11 cellular contexts compared by ENCODE assay signal in the genomic region with DNA sequence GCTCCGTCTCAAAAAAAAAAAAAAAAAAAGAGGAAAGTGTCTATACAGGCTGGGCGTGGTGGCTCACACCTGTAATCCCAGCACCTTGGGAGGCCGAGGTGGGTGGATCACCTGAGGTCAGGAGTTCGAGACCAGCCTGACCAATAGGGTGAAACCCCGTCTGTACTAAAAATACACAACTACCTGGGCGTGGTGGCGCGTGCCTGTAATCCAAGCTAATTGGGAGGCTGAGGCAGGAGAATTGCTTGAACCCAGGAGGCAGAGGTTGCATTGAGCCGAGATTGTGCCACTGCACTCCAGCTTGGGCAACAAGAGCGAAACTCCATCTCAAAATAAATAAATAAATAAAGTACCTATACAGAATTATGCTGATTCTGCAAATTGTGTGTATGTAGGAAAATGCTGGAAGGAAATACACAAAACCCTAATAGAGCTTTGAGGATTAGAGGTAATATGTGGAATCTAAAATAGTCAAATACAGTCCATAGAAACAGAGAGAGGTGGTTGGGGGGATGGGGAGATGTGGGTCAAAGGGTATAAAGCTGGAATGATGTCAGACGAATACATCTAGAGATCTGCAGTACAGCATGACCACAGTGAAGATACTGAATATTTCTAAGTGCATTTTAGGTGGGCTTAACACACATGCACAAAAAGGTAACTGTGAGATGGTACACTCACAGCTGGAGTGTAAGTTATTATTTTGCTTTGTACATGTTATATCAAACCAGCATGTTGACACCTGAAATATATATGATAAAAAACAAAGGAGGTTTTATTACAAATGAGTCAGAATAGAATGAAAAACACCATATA.
DNase-seq lines count a peak whose midpoint lies in the region; ATAC-seq and TF ChIP-seq lines count a peak whose summit lies in the region.
"Had no signal": no experiment of that assay in that cellular context is flagged by ENCODE, and none has a peak within 500 bp of the region (broad histone marks: within the 10 kb centered on the region; RNA-seq: fewer than 3 reads in every experiment).

No MANE protein-coding gene starts in this region.

- peaks cover 64 to 93% (median 86%) of the 10 kb centered on the region in 3 donors for H3K4me1 Mint-ChIP-seq in CD8-positive, alpha-beta memory T cell

- H3K27me3 ChIP-seq in CD8-positive, alpha-beta memory T cell (ENCODE audit: insufficient read depth, low read length, poor library complexity, severe bottlenecking): no peaks in the 10 kb centered on the region
- H3K27me3 ChIP-seq in MG63: no peaks in the 10 kb centered on the region
- no peaks in the 10 kb centered on the region for H3K27me3 ChIP-seq in spleen (replicated peaks in 1 of 7)
- no peaks in the 10 kb centered on the region for H3K27me3 ChIP-seq in heart left ventricle

- intact Hi-C loops in spleen (cut with DNase I; ENCODE audit: low total_unique reads) (loop anchor here (10.0 kb wide), 1 partner anchor 56 kb away; no protein-coding TSS in a partner anchor), heart left ventricle (cut with DNase I) (loop anchor here in 1 of 10 donors (10.0 kb wide), 1 partner anchor 396 kb away; no protein-coding TSS in a partner anchor)

- TF ChIP-seq POLR2A in spleen (IDR thresholded peaks at IDR 0.05): no peak
- TF ChIP-seq POLR2A in heart left ventricle (IDR thresholded peaks at IDR 0.05): no peak

- H3K27me3 Mint-ChIP-seq in CD8-positive, alpha-beta memory T cell: peaks cover 0 to 5% of the 10 kb centered on the region in 2 donors

- CTCF ChIA-PET in CD8-positive, alpha-beta memory T cell (lab: Charles Lee): interaction anchor here (4.7 kb wide), 1 partner anchor 12 kb away, joined by 27 read pairs; no protein-coding TSS in a partner anchor

- no peak overlapping the region for H3K27ac ChIP-seq in CD8-positive, alpha-beta memory T cell (ENCODE audit: low read depth, low read length)
- no peak overlapping the region for H3K27ac ChIP-seq in coronary artery
- H3K27ac ChIP-seq in spleen: peak overlapping the region in 1 of 8 donors; percentile 16
- no peak overlapping the region for H3K27ac ChIP-seq in heart left ventricle
- H3K27ac ChIP-seq: thoracic aorta had no signal

- no peaks in the 10 kb centered on the region for H3K9me3 ChIP-seq in CD8-positive, alpha-beta memory T cell (ENCODE audit: low read length)
- H3K9me3 ChIP-seq in MG63 (no peaks in the 10 kb centered on the region), spleen (no peaks in the 10 kb centered on the region), heart left ventricle (no peaks in the 10 kb centered on the region)
- H3K9me3 ChIP-seq: thoracic aorta had no signal

- 90 to 94% (median 92%) methylated on average over 10 to 11 of the region's 11 CpGs for WGBS in spleen, 5 donors
- 92 to 98% (median 96%) methylated on average over 11 of the region's 11 CpGs for WGBS in heart left ventricle, 4 donors

- DNase-seq in CD8-positive, alpha-beta memory T cell: no peak
- no peak for DNase-seq in MG63
- DNase-seq in coronary artery (ENCODE audit: low spot score): no peak
- no peak for DNase-seq in retinal pigment epithelial cell (ENCODE audit: low read depth)
- no peak for DNase-seq in spleen
- DNase-seq in heart left ventricle: no peak
- DNase-seq in NCI-H226: no peak
- DNase-seq: stimulated activated CD4-positive, alpha-beta T cell treated with anti-CD3 and anti-CD28 coated beads, Interleukin-4, amount 100 ng/mL, for 4 hours had no signal

- POLR2A ChIA-PET in CD8-positive, alpha-beta memory T cell (lab: Charles Lee): no interaction called here

- peaks cover 0 to 74% (median 6%) of the 10 kb centered on the region in 3 donors for H3K36me3 Mint-ChIP-seq in CD8-positive, alpha-beta memory T cell
- H3K36me3 Mint-ChIP-seq: WTC11 had no signal

- H3K4me3 ChIP-seq in CD8-positive, alpha-beta memory T cell (ENCODE audit: low read length): no peak overlapping the region
- H3K4me3 ChIP-seq in MG63 (peak overlapping the region; percentile 71), coronary artery (peak overlapping the region; percentile 27), retinal pigment epithelial cell (ENCODE audit: low read length) (peak overlapping the region; percentile 81), spleen (no peak overlapping the region), heart left ventricle (no peak overlapping the region)
- H3K4me3 ChIP-seq: thoracic aorta had no signal

- TF ChIP-seq CTCF in coronary artery (IDR thresholded peaks at IDR 0.05): no peak
- TF ChIP-seq CTCF in retinal pigment epithelial cell (conservative IDR thresholded peaks at IDR 0.05; ENCODE audit: low read depth, low read length): no peak
- TF ChIP-seq CTCF in spleen (IDR thresholded peaks at IDR 0.05 in 8 of 11, conservative IDR thresholded peaks at IDR 0.05 in 3 of 11): no peak
- TF ChIP-seq CTCF in heart left ventricle (IDR thresholded peaks at IDR 0.05): no peak

- H3K36me3 ChIP-seq in CD8-positive, alpha-beta memory T cell (ENCODE audit: insufficient read depth, low read length): no peaks in the 10 kb centered on the region
- H3K36me3 ChIP-seq in MG63 (peaks cover 65% of the 10 kb centered on the region), spleen (peaks cover 0 to 42% (median 13%) of the 10 kb centered on the region in 6 donors), heart left ventricle (peaks cover 0 to 16% (median 2%) of the 10 kb centered on the region in 9 donors)
- H3K36me3 ChIP-seq: thoracic aorta had no signal

- no peak for ATAC-seq in heart left ventricle
- ATAC-seq: esophagus mucosa, WTC11 had no signal

- H3K9me3 Mint-ChIP-seq in CD8-positive, alpha-beta memory T cell: no peaks in the 10 kb centered on the region
- H3K9me3 Mint-ChIP-seq: WTC11 had no signal

- H3K27ac Mint-ChIP-seq in CD8-positive, alpha-beta memory T cell: peak overlapping the region in 6 of 8 donors; percentile 5 to 84 (median 49)

- H3K4me1 ChIP-seq in CD8-positive, alpha-beta memory T cell (ENCODE audit: insufficient read depth, low read length): peaks cover 49% of the 10 kb centered on the region
- peaks cover 32 to 100% (median 65%) of the 10 kb centered on the region in 6 donors for H3K4me1 ChIP-seq in spleen
- H3K4me1 ChIP-seq in heart left ventricle: peaks cover 0 to 75% (median 45%) of the 10 kb centered on the region in 12 donors

- H3K4me3 Mint-ChIP-seq in CD8-positive, alpha-beta memory T cell: peak overlapping the region in 1 of 7 donors; percentile 60
- H3K4me3 Mint-ChIP-seq: WTC11 had no signal

Comparison
In these comparisons a context has a peak if more than half of its experiments do, and no peak if none do; other contexts are left out.
1. H3K4me3 ChIP-seq: peak in MG63 (single experiment), coronary artery (single experiment) and retinal pigment epithelial cell (single experiment); none in CD8-positive, alpha-beta memory T cell (single experiment), spleen (0 of 8) and heart left ventricle (0 of 12).